Comparison of ENCODE assay signal across 14 cellular contexts in the genomic region with DNA sequence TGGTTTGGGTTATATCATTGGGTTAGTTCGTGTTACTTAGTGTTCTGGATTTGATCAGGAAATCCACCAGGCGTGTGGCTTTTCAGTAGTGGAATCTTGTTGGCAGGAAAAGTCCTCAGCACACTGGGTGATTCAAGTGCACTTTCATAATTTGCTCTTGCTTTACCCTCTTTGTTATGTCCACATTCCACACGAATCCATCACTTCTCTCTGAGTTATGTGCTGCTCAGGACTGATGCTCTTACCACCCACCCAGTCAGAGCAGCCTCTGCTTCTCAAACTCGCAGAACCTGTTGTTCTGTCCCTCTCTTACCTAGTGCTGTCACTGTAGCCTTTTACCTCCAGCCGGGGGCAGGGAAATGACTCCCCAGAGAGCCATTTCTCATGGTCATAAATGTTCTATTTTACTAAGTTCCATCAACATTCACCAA. TPM values are rescaled to one million over a fixed set of nuclear protein-coding genes. Genes with fewer than 3 reads are reported as not detected.
DNase-seq lines count a peak whose midpoint lies in the region; ATAC-seq and TF ChIP-seq lines count a peak whose summit lies in the region.
"Had no signal": no experiment of that assay in that cellular context is flagged by ENCODE, and none has a peak within 500 bp of the region (broad histone marks: within the 10 kb centered on the region; RNA-seq: fewer than 3 reads in every experiment).

No MANE protein-coding gene starts in this region.

- TF ChIP-seq POLR2A in spleen (IDR thresholded peaks at IDR 0.05) = no peak

- H3K36me3 ChIP-seq in brain microvascular endothelial cell (replicated peaks) (no peaks in the 10 kb centered on the region), spleen (peaks cover 0 to 8% (median 0%) of the 10 kb centered on the region in 6 donors)
- H3K36me3 ChIP-seq: ovary had no signal

- peaks cover 0 to 9% (median 6%) of the 10 kb centered on the region in 8 donors for H3K9me3 ChIP-seq in spleen
- H3K9me3 ChIP-seq: ovary, vagina had no signal

- no peak overlapping the region for H3K27ac ChIP-seq in brain microvascular endothelial cell
- no peak overlapping the region for H3K27ac ChIP-seq in spleen
- H3K27ac ChIP-seq: ovary, vagina had no signal

- no peaks in the 10 kb centered on the region for H3K27me3 Mint-ChIP-seq in activated T-helper 17 cell treated with anti-CD3 and anti-CD28 coated beads, Interleukin-2, amount 50 U/mL, for 72 hours
- H3K27me3 Mint-ChIP-seq: activated naive CD8-positive, alpha-beta T cell; CD4-positive, alpha-beta memory T cell had no signal

- no peak for ATAC-seq in activated T-helper 17 cell treated with anti-CD3 and anti-CD28 coated beads, Interleukin-2, amount 50 U/mL, for 72 hours (replicated peaks)

- intact Hi-C loops in spleen (cut with DNase I; ENCODE audit: low total_unique reads) = no loop called here

- WGBS in spleen, 5 donors = 72 to 84% (median 78%) methylated on average over 5 of the region's 5 CpGs

- H3K4me3 ChIP-seq in AG09309 (ENCODE audit: control insufficient read depth, low read depth, low read length) (no peak overlapping the region), brain microvascular endothelial cell (ENCODE audit: low read depth, low read length) (no peak overlapping the region), spleen (no peak overlapping the region)
- H3K4me3 ChIP-seq: ovary, vagina had no signal

- H3K27ac Mint-ChIP-seq in activated T-helper 17 cell treated with anti-CD3 and anti-CD28 coated beads, Interleukin-2, amount 50 U/mL, for 72 hours = no peak overlapping the region
- H3K27ac Mint-ChIP-seq: activated naive CD8-positive, alpha-beta T cell had no signal

- in situ Hi-C loops in brain microvascular endothelial cell (cut with HindIII; ENCODE audit: low pct_ligation_motif_present, low sequenced_read_pairs) = no loop called here

- no peaks in the 10 kb centered on the region for H3K27me3 ChIP-seq in brain microvascular endothelial cell (replicated peaks)
- no peaks in the 10 kb centered on the region for H3K27me3 ChIP-seq in spleen (replicated peaks in 1 of 7)
- H3K27me3 ChIP-seq: ovary, vagina had no signal

- no peak overlapping the region for H3K4me3 Mint-ChIP-seq in activated T-helper 17 cell treated with anti-CD3 and anti-CD28 coated beads, Interleukin-2, amount 50 U/mL, for 72 hours
- H3K4me3 Mint-ChIP-seq: activated naive CD8-positive, alpha-beta T cell; CD4-positive, alpha-beta memory T cell had no signal

- no peaks in the 10 kb centered on the region for H3K9me3 Mint-ChIP-seq in activated T-helper 17 cell treated with anti-CD3 and anti-CD28 coated beads, Interleukin-2, amount 50 U/mL, for 72 hours

- H3K36me3 Mint-ChIP-seq in activated T-helper 17 cell treated with anti-CD3 and anti-CD28 coated beads, Interleukin-2, amount 50 U/mL, for 72 hours (ENCODE audit: low read depth) = no peaks in the 10 kb centered on the region

- DNase-seq in AG09309 (ENCODE audit: low read depth) (peak; percentile 79), HS-5 (ENCODE audit: low read depth) (peak; percentile 44), brain microvascular endothelial cell (peak; percentile 48), left kidney (ENCODE audit: low read depth, low spot score) (peak; percentile 55), spleen (no peak), cerebellum (ENCODE audit: low spot score) (no peak), NCI-H2171 treated with DMSO at 0.1 percent for 48 hours (lab: John Stamatoyannopoulos, UW) (no peak)
- DNase-seq: activated CD4-positive, alpha-beta T cell treated with anti-CD3 and anti-CD28 coated beads for 48 hours; CD4-positive, alpha-beta memory T cell; ovary; SIG-M5 had no signal

- no peak for TF ChIP-seq CTCF in AG09309 (IDR thresholded peaks at IDR 0.05; ENCODE audit: control insufficient read depth, insufficient read depth, low read depth, low read length, missing control alignments)
- TF ChIP-seq CTCF in brain microvascular endothelial cell (IDR thresholded peaks at IDR 0.05; ENCODE audit: low read depth, low read length, missing control alignments) = no peak
- TF ChIP-seq CTCF in spleen (IDR thresholded peaks at IDR 0.05 in 8 of 11, conservative IDR thresholded peaks at IDR 0.05 in 3 of 11) = no peak

- H3K4me1 ChIP-seq in spleen = no peaks in the 10 kb centered on the region
- H3K4me1 ChIP-seq: vagina had no signal

- no peaks in the 10 kb centered on the region for H3K4me1 Mint-ChIP-seq in activated T-helper 17 cell treated with anti-CD3 and anti-CD28 coated beads, Interleukin-2, amount 50 U/mL, for 72 hours

RNA-seq across cellular contexts. Expression of a gene that starts 37.2 kb away (rescaled TPM):
- not detected for total RNA-seq in activated T-helper 17 cell treated with anti-CD3 and anti-CD28 coated beads, Interleukin-2, amount 50 U/mL, for 72 hours
- under 1 TPM in 5 of 7 donors, not detected in 2; 0.09 to 0.79 (median 0.40) TPM for total RNA-seq in spleen
- under 1 TPM; 0.11 to 0.32 (median 0.15) TPM for polyA plus RNA-seq in spleen
- total RNA-seq in cerebellum = 2.4 TPM
- total RNA-seq: CD4-positive, alpha-beta memory T cell had no signal

Comparison
In these comparisons a context has a peak if more than half of its experiments do, and no peak if none do; other contexts are left out.
1. DNase-seq: peak in AG09309 (single experiment), HS-5 (single experiment), brain microvascular endothelial cell (single experiment) and left kidney (single experiment); none in spleen (single experiment), cerebellum (single experiment) and NCI-H2171 treated with DMSO at 0.1 percent for 48 hours (single experiment).